ENCODE assay signal across 8 cellular contexts in genomic region chr1:213988639-213989070, GRCh38. TPM values are rescaled to one million over a fixed set of nuclear protein-coding genes. Genes with fewer than 3 reads are reported as not detected.
A peak's percentile ranks its signal among the peaks of the same experiment; 100 is the strongest.
DNase-seq lines count a peak whose midpoint lies in the region; ATAC-seq and TF ChIP-seq lines count a peak whose summit lies in the region.

No MANE protein-coding gene starts in this region.

- H3K36me3 ChIP-seq in urinary bladder (ENCODE audit: insufficient read depth), result no peaks in the 10 kb centered on the region

- peak overlapping the region; percentile 79 for H3K27ac ChIP-seq in urinary bladder (ENCODE audit: low read depth)

- WGBS in urinary bladder, result under 1% methylated on average over 19 of the region's 19 CpGs

- H3K4me3 ChIP-seq in urinary bladder (ENCODE audit: low read depth, low read length), result peak overlapping the region; percentile 60

- POLR2A ChIA-PET in HEK293T (lab: Yijun Ruan, JAX), result interaction anchor here (0.8 to 1.2 kb wide), 4 partner anchors 10 to 48 kb away, joined by 3 to 4 read pairs (median 4); no protein-coding TSS in a partner anchor

- H3K27me3 Mint-ChIP-seq in chondrocyte (ENCODE audit: low read depth) (peaks cover 79% of the 10 kb centered on the region), memory B cell (peaks cover 35% of the 10 kb centered on the region)

- H3K4me1 Mint-ChIP-seq in chondrocyte (ENCODE audit: low read depth) (peaks cover 33% of the 10 kb centered on the region), memory B cell (peaks cover 21% of the 10 kb centered on the region)

- peak overlapping the region; percentile 88 for H3K4me3 Mint-ChIP-seq in chondrocyte (ENCODE audit: unreplicated experiment)
- H3K4me3 Mint-ChIP-seq in memory B cell, result peak overlapping the region; percentile 89

- CTCF ChIA-PET in HEK293T (lab: Yijun Ruan, JAX), result no interaction called here

- ATAC-seq in memory B cell (ENCODE audit: low read depth) (no peak), HG02610 (IDR thresholded peaks at IDR 0.05; ENCODE audit: unreplicated experiment) (no peak), left lobe of liver (no peak)

- H3K4me1 ChIP-seq in urinary bladder (ENCODE audit: insufficient read depth), result no peaks in the 10 kb centered on the region

- DNase-seq in EH (ENCODE audit: low read depth) (peak; percentile 3), NCI-H2081 treated with DMSO at 0.1 percent for 48 hours (lab: John Stamatoyannopoulos, UW) (peak; percentile 34), chondrocyte (ENCODE audit: low spot score) (no peak), memory B cell (ENCODE audit: low spot score in 2 of 2) (no peak), left lobe of liver (ENCODE audit: low spot score) (no peak), HEK293T (ENCODE audit: extremely low spot score) (no peak)

- no peaks in the 10 kb centered on the region for H3K9me3 Mint-ChIP-seq in chondrocyte (ENCODE audit: low read depth)
- peaks cover 1% of the 10 kb centered on the region for H3K9me3 Mint-ChIP-seq in memory B cell

- H3K36me3 Mint-ChIP-seq in chondrocyte (ENCODE audit: low read depth) (no peaks in the 10 kb centered on the region), memory B cell (peaks cover 1% of the 10 kb centered on the region)

- peak overlapping the region; percentile 86 for H3K27ac Mint-ChIP-seq in chondrocyte (ENCODE audit: unreplicated experiment)
- H3K27ac Mint-ChIP-seq in memory B cell, result peak overlapping the region; percentile 85

- no peak for TF ChIP-seq CTCF in chondrocyte (IDR thresholded peaks at IDR 0.05)

TF ChIP-seq in HEK293T, 16 proteins besides CTCF, POLR2A, EP300 and RAD21:
- TF ChIP-seq NFRKB (IDR thresholded peaks at IDR 0.05), result no peak

RNA-seq across cellular contexts. Expression of gene PROX1, which starts 0.9 kb away (rescaled TPM):
- total RNA-seq in chondrocyte, result 0.28 to 0.36 TPM (median 0.32 TPM) in 3 replicates
- 15.9 TPM for total RNA-seq in urinary bladder
- polyA plus RNA-seq in urinary bladder, result 1.4 TPM
- total RNA-seq in left lobe of liver, result 173 TPM

Comparison
In these comparisons a context has a peak if more than half of its experiments do, and no peak if none do; other contexts are left out.
1. DNase-seq: peak in EH (single experiment) and NCI-H2081 treated with DMSO at 0.1 percent for 48 hours (single experiment); none in chondrocyte (single experiment), memory B cell (0 of 2), left lobe of liver (single experiment) and HEK293T (single experiment).
2. RNA of gene PROX1, which starts 0.9 kb away (total RNA-seq): 173 TPM in left lobe of liver (single experiment) and 15.9 TPM in urinary bladder (single experiment); 0.28 to 0.36 TPM in chondrocyte; every median in the first group is over 10 times any median in the second.